Comparison of ENCODE assay signal across 12 cellular contexts in genomic region chr9:38334234-38334633, GRCh38. TPM values are rescaled to one million over a fixed set of nuclear protein-coding genes. Genes with fewer than 3 reads are reported as not detected.
DNase-seq lines count a peak whose midpoint lies in the region; ATAC-seq and TF ChIP-seq lines count a peak whose summit lies in the region.
"Had no signal": no experiment of that assay in that cellular context is flagged by ENCODE, and none has a peak within 500 bp of the region (broad histone marks: within the 10 kb centered on the region; RNA-seq: fewer than 3 reads in every experiment).

No MANE protein-coding gene starts in this region.

- H4K20me1 ChIP-seq in DOHH2 (ENCODE audit: control insufficient read depth, insufficient read depth, low read depth, low read length) = no peaks in the 10 kb centered on the region
- H4K20me1 ChIP-seq in neural cell (ENCODE audit: insufficient read depth) = no peaks in the 10 kb centered on the region

- TF ChIP-seq POLR2A in body of pancreas (IDR thresholded peaks at IDR 0.05) (no peak), transverse colon (IDR thresholded peaks at IDR 0.05) (no peak)

- WGBS in body of pancreas, 2 donors = 45 to 46% methylated on average over 3 of the region's 3 CpGs
- WGBS in transverse colon (ENCODE audit: low coverage in 1 of 2), 2 donors = 43 to 62% methylated on average over 2 to 3 of the region's 3 CpGs

- H3K27me3 ChIP-seq in DOHH2 (ENCODE audit: control insufficient read depth, low read length) (0 out of 2 replicates have a peak, but pooled peaks cover 9% of the 10 kb centered on the region), body of pancreas (no peaks in the 10 kb centered on the region), neural cell (ENCODE audit: insufficient read depth, low read depth, low read length) (no peaks in the 10 kb centered on the region), transverse colon (no peaks in the 10 kb centered on the region)

- intact Hi-C loops in body of pancreas (cut with DNase I) (no loop called here), transverse colon (cut with DNase I; ENCODE audit: low total_unique reads) (no loop called here)

- no peak overlapping the region for H3K9ac ChIP-seq in neural cell (ENCODE audit: low read length)

- in situ Hi-C loops in transverse colon (cut with MboI; ENCODE audit: low pct_ligation_motif_present in 1 of 4, low pct_unique_long_range_greater_than_20kb in 1 of 4, low sequenced_read_pairs in 3 of 4) = no loop called here

- peak; percentile 37 for TF ChIP-seq RAD21 in neural cell (conservative IDR thresholded peaks at IDR 0.05)

- H3K36me3 ChIP-seq in DOHH2 (ENCODE audit: control insufficient read depth, low read length) = no peaks in the 10 kb centered on the region
- H3K36me3 ChIP-seq in body of pancreas (replicated peaks in 1 of 2; ENCODE audit: insufficient read depth in 1 of 2, low read depth in 2 of 2) = no peaks in the 10 kb centered on the region
- H3K36me3 ChIP-seq in neural cell (ENCODE audit: insufficient read depth, low read length) = no peaks in the 10 kb centered on the region
- no peaks in the 10 kb centered on the region for H3K36me3 ChIP-seq in transverse colon

- DNase-seq in HuH-7 (ENCODE audit: low spot score) = peak; percentile 33
- no peak for DNase-seq in body of pancreas
- no peak for DNase-seq in transverse colon
- DNase-seq: activated CD4-positive, alpha-beta T cell treated with anti-CD3 and anti-CD28 coated beads, Interleukin-2, amount 50 U/mL, for 1 hour; retina had no signal

- H3K27ac ChIP-seq in DOHH2 (ENCODE audit: low read depth, low read length) (no peak overlapping the region), body of pancreas (peak overlapping the region in 2 of 4 donors; percentile 11), neural cell (ENCODE audit: low read length) (no peak overlapping the region), transverse colon (no peak overlapping the region)

- no peaks in the 10 kb centered on the region for H3K79me2 ChIP-seq in DOHH2 (ENCODE audit: control insufficient read depth, low read length)
- no peaks in the 10 kb centered on the region for H3K79me2 ChIP-seq in neural cell (replicated peaks; ENCODE audit: insufficient read depth, low read length)

- H3K9me3 ChIP-seq in DOHH2 (ENCODE audit: control insufficient read depth, insufficient read depth, low read length) = no peaks in the 10 kb centered on the region
- H3K9me3 ChIP-seq in body of pancreas = no peaks in the 10 kb centered on the region
- H3K9me3 ChIP-seq in neural cell (ENCODE audit: low read length) = no peaks in the 10 kb centered on the region
- H3K9me3 ChIP-seq in transverse colon = no peaks in the 10 kb centered on the region

- ATAC-seq in body of pancreas (no peak), HG02678 (IDR thresholded peaks at IDR 0.05; ENCODE audit: unreplicated experiment) (no peak), GM18517 (IDR thresholded peaks at IDR 0.05; ENCODE audit: unreplicated experiment) (no peak), HG03159 (IDR thresholded peaks at IDR 0.05; ENCODE audit: unreplicated experiment) (no peak)
- ATAC-seq: activated naive CD4-positive, alpha-beta T cell treated with anti-CD3 and anti-CD28 coated beads, Interleukin-2, amount 50 U/mL, for 72 hours; Right ventricle myocardium inferior had no signal

- H3K4me1 ChIP-seq in DOHH2 (ENCODE audit: control insufficient read depth, low read length) = no peaks in the 10 kb centered on the region
- H3K4me1 ChIP-seq in body of pancreas = peaks cover 72% of the 10 kb centered on the region
- H3K4me1 ChIP-seq in transverse colon = no peaks in the 10 kb centered on the region

- no peak overlapping the region for H2AFZ ChIP-seq in neural cell (ENCODE audit: low read depth, low read length)

- TF ChIP-seq EP300 in neural cell (conservative IDR thresholded peaks at IDR 0.05; ENCODE audit: poor library complexity, severe bottlenecking) = no peak
- no peak for TF ChIP-seq EP300 in transverse colon (IDR thresholded peaks at IDR 0.05; ENCODE audit: low read depth)

- TF ChIP-seq CTCF in DOHH2 (IDR thresholded peaks at IDR 0.05; ENCODE audit: low read depth, low read length, poor library complexity, severe bottlenecking) = peak; percentile 49
- peak in 5 of 7 experiments; percentile 28 to 38 (median 33) for TF ChIP-seq CTCF in body of pancreas (IDR thresholded peaks at IDR 0.05)
- TF ChIP-seq CTCF in neural cell (IDR thresholded peaks at IDR 0.05; ENCODE audit: poor library complexity, severe bottlenecking) = peak; percentile 42
- TF ChIP-seq CTCF in transverse colon (IDR thresholded peaks at IDR 0.05) = peak in 2 of 5 experiments; percentile 5 to 15

- no peak overlapping the region for H3K4me3 ChIP-seq in DOHH2 (ENCODE audit: low read length)
- H3K4me3 ChIP-seq in body of pancreas = no peak overlapping the region
- H3K4me3 ChIP-seq in neural cell (ENCODE audit: low read length) = no peak overlapping the region
- H3K4me3 ChIP-seq in transverse colon = no peak overlapping the region

- no peak overlapping the region for H3K4me2 ChIP-seq in DOHH2 (ENCODE audit: low read length)
- no peak overlapping the region for H3K4me2 ChIP-seq in neural cell (ENCODE audit: low read length)

- H3K9me2 ChIP-seq in DOHH2 (replicated peaks; ENCODE audit: control insufficient read depth, low read length) (no peaks in the 10 kb centered on the region), neural cell (ENCODE audit: insufficient read depth, low read length) (no peaks in the 10 kb centered on the region)

- H3F3A ChIP-seq in DOHH2 (ENCODE audit: control insufficient read depth, insufficient read depth) (no peaks in the 10 kb centered on the region), neural cell (ENCODE audit: insufficient read depth, low read length, poor library complexity, severe bottlenecking) (no peaks in the 10 kb centered on the region)

TF ChIP-seq in neural cell, 6 proteins besides CTCF, POLR2A, EP300 and RAD21:
- TF ChIP-seq MXI1 (conservative IDR thresholded peaks at IDR 0.05; ENCODE audit: poor library complexity, severe bottlenecking) (no peak), TAF1 (IDR thresholded peaks at IDR 0.05; ENCODE audit: low read depth) (no peak), SMC3 (conservative IDR thresholded peaks at IDR 0.05; ENCODE audit: poor library complexity) (peak; percentile 42), EZH2 (IDR thresholded peaks at IDR 0.05; ENCODE audit: borderline replicate concordance, insufficient read depth, low read length, poor library complexity, severe bottlenecking) (no peak)
TF ChIP-seq in neural cell: peak in this region for 1.

RNA-seq across cellular contexts. Expression of gene ALDH1B1, which starts 58.3 kb away (rescaled TPM):
- total RNA-seq in body of pancreas (10 to 100 TPM; 11.7 to 17.5 TPM), transverse colon (10 to 100 TPM; 24.9 to 77.2 (median 27.3) TPM)
- 5.8 and 6.6 TPM in 2 replicates for polyA plus RNA-seq in neural cell
- polyA minus RNA-seq in neural cell = 11.2 and 11.6 TPM in 2 replicates
